Comparison of ENCODE assay signal across 8 cellular contexts in genomic region chr22:45008853-45009751, GRCh38. TPM values are rescaled to one million over a fixed set of nuclear protein-coding genes. Genes with fewer than 3 reads are reported as not detected.
A peak's percentile ranks its signal among the peaks of the same experiment; 100 is the strongest.
DNase-seq lines count a peak whose midpoint lies in the region; TF ChIP-seq lines count a peak whose summit lies in the region.

No MANE protein-coding gene starts in this region.

- DNase-seq in EL (peak; percentile 10), NCI-H748 treated with DMSO at 0.1 percent for 48 hours (lab: John Stamatoyannopoulos, UW) (peak; percentile 12), esophagus muscularis mucosa (ENCODE audit: extremely low spot score) (no peak), progenitor cell of endocrine pancreas (ENCODE audit: low spot score, unreplicated experiment) (peak; percentile 29), COR-L47 (lab: John Stamatoyannopoulos, UW) (no peak), inferior parietal cortex (ENCODE audit: extremely low spot score) (no peak), RWPE1 (ENCODE audit: low spot score) (no peak), epidermal melanocyte (ENCODE audit: insufficient read length, low spot score) (no peak)

- intact Hi-C loops in esophagus muscularis mucosa (cut with DNase I), result loop anchor here (5.0 kb wide), 1 partner anchor 153 kb away; the partner anchor contains the start of gene NUP50

- H3K4me1 ChIP-seq in esophagus muscularis mucosa, result peaks cover 19 to 55% (median 50%) of the 10 kb centered on the region in 4 donors

- peak overlapping the region; percentile 55 to 80 (median 66) for H3K4me3 ChIP-seq in esophagus muscularis mucosa

- CTCF ChIA-PET in RWPE1 (lab: Yijun Ruan, JAX), result no interaction called here

- no peaks in the 10 kb centered on the region for H3K9me3 Mint-ChIP-seq in progenitor cell of endocrine pancreas (ENCODE audit: low read depth)

- POLR2A ChIA-PET in RWPE1 (lab: Yijun Ruan, JAX; ENCODE audit: low non-redundant PET), result no interaction called here

- WGBS in esophagus muscularis mucosa, result 3% methylated on average over 7 of the region's 94 CpGs

- peaks cover 0 to 82% (median 28%) of the 10 kb centered on the region in 4 donors for H3K27me3 ChIP-seq in esophagus muscularis mucosa

- TF ChIP-seq CTCF in esophagus muscularis mucosa (IDR thresholded peaks at IDR 0.05), result no peak
- no peak for TF ChIP-seq CTCF in progenitor cell of endocrine pancreas (IDR thresholded peaks at IDR 0.05; ENCODE audit: unreplicated experiment)
- TF ChIP-seq CTCF in RWPE1 (conservative IDR thresholded peaks at IDR 0.05; ENCODE audit: low read depth), result no peak

- no peaks in the 10 kb centered on the region for H3K36me3 ChIP-seq in esophagus muscularis mucosa

- H3K9me3 ChIP-seq in esophagus muscularis mucosa, result no peaks in the 10 kb centered on the region

- no peak for TF ChIP-seq EP300 in esophagus muscularis mucosa (IDR thresholded peaks at IDR 0.05)

- H3K27ac ChIP-seq in esophagus muscularis mucosa (replicated peaks in 1 of 4) (peak overlapping the region in 1 of 4 donors; percentile 40), RWPE1 (no peak overlapping the region)

- H3K27me3 Mint-ChIP-seq in progenitor cell of endocrine pancreas, result peaks cover 13% of the 10 kb centered on the region

- no peak for TF ChIP-seq POLR2A in esophagus muscularis mucosa (IDR thresholded peaks at IDR 0.05; ENCODE audit: low read depth)

- peak overlapping the region; percentile 64 for H3K27ac Mint-ChIP-seq in progenitor cell of endocrine pancreas

- peak overlapping the region; percentile 73 for H3K4me3 Mint-ChIP-seq in progenitor cell of endocrine pancreas (ENCODE audit: low read depth)

- peaks cover 26% of the 10 kb centered on the region for H3K4me1 Mint-ChIP-seq in progenitor cell of endocrine pancreas (ENCODE audit: low read depth)

- H3K36me3 Mint-ChIP-seq in progenitor cell of endocrine pancreas (ENCODE audit: insufficient read depth), result no peaks in the 10 kb centered on the region

RNA-seq across cellular contexts. Expression of gene PHF21B, which starts 0.7 kb away (rescaled TPM):
- total RNA-seq in esophagus muscularis mucosa, result 1 to 10 TPM in 2 of 4 donors, under 1 TPM in 1, not detected in 1; 0.50 to 9.4 (median 1.8) TPM
- 34.8 and 37.4 TPM in 2 replicates for total RNA-seq in progenitor cell of endocrine pancreas

Comparison
In these comparisons a context has a peak if more than half of its experiments do, and no peak if none do; other contexts are left out.
1. DNase-seq: peak in EL (single experiment), NCI-H748 treated with DMSO at 0.1 percent for 48 hours (single experiment) and progenitor cell of endocrine pancreas (single experiment); none in esophagus muscularis mucosa (single experiment), COR-L47 (single experiment), inferior parietal cortex (single experiment), RWPE1 (single experiment) and epidermal melanocyte (single experiment).